28 cellular contexts compared by ENCODE assay signal in genomic region chrX:149312097-149312496, GRCh38.
"Had no signal": no experiment of that assay in that cellular context is flagged by ENCODE, and none has a peak within 500 bp of the region (broad histone marks: within the 10 kb centered on the region; RNA-seq: fewer than 3 reads in every experiment).

No MANE protein-coding gene starts in this region.

- DNase-seq: stimulated activated CD4-positive, alpha-beta T cell treated with anti-CD3 and anti-CD28 coated beads, Interleukin-2, amount 100 ng/mL, for 48 hours; stimulated activated CD4-positive, alpha-beta T cell treated with anti-CD3 and anti-CD28 coated beads, Interleukin-4, amount 100 ng/mL, for 1 hour; stimulated activated CD4-positive, alpha-beta T cell treated with anti-CD3 and anti-CD28 coated beads, Interleukin-4, amount 100 ng/mL, for 24 hours; stimulated activated CD4-positive, alpha-beta T cell treated with anti-CD3 and anti-CD28 coated beads, Interleukin-4, amount 100 ng/mL, for 4 hours; stimulated activated CD8-positive, alpha-beta memory T cell treated with anti-CD3 and anti-CD28 coated beads, Interleukin-4, amount 100 ng/mL, for 48 hours; stimulated activated naive B cell treated with anti-CD40 and anti-IgM and Interleukin-4, amounts not matched to agents 10 μg/mL and 1 μg/mL and 100 μg/mL, for 72 hours; stimulated activated naive CD4-positive, alpha-beta T cell treated with Interleukin-2 at 50 U/mL for 16 hours; stimulated activated naive CD8-positive, alpha-beta T cell treated with anti-CD3 and anti-CD28 coated beads, Interleukin-15, amount 100 ng/mL, for 72 hours; stimulated activated naive CD8-positive, alpha-beta T cell treated with anti-CD3 and anti-CD28 coated beads, Interleukin-15, Interleukin-2, amounts not matched to agents 100 U/mL and 50 U/mL, for 24 hours; stomach; substantia nigra; testis; thyroid gland; tibial artery; transverse colon; trophoblast cell; upper lobe of left lung; upper lobe of right lung; uterus had no signal

- H3K9me3 ChIP-seq: stomach, suprapubic skin, testis, thoracic aorta, thyroid gland, tibial artery, tibial nerve, transverse colon, upper lobe of left lung, upper lobe of right lung, uterus, vagina had no signal

- H3K36me3 Mint-ChIP-seq: stimulated activated effector memory CD8-positive, alpha-beta T cell treated with anti-CD3 and anti-CD28 coated beads, Interleukin-12 subunit alpha, Interleukin-12 subunit beta, amount 100 ng/mL, for 72 hours; stimulated activated memory B cell treated with anti-CD40 and anti-IgM and Interleukin-4, amounts not matched to agents 10 μg/mL and 1 μg/mL and 100 μg/mL, for 72 hours; stimulated activated naive B cell treated with anti-CD40 and anti-IgM and Interleukin-4, amounts not matched to agents 10 μg/mL and 1 μg/mL and 100 μg/mL, for 72 hours; type B pancreatic cell had no signal

- H3K27me3 ChIP-seq: stomach, suprapubic skin, testis, thyroid gland, tibial artery, tibial nerve, transverse colon, upper lobe of left lung, upper lobe of right lung, uterus, vagina had no signal

- H3K4me1 Mint-ChIP-seq: stimulated activated effector memory CD8-positive, alpha-beta T cell treated with anti-CD3 and anti-CD28 coated beads, Interleukin-12 subunit alpha, Interleukin-12 subunit beta, amount 100 ng/mL, for 72 hours; stimulated activated memory B cell treated with anti-CD40 and anti-IgM and Interleukin-4, amounts not matched to agents 10 μg/mL and 1 μg/mL and 100 μg/mL, for 72 hours; stimulated activated naive B cell treated with anti-CD40 and anti-IgM and Interleukin-4, amounts not matched to agents 10 μg/mL and 1 μg/mL and 100 μg/mL, for 72 hours; stimulated activated naive CD8-positive, alpha-beta T cell treated with anti-CD3 and anti-CD28 coated beads, Interleukin-15, amount 100 ng/mL, for 72 hours had no signal

- H3K27me3 Mint-ChIP-seq: stimulated activated naive B cell treated with anti-CD40 and anti-IgM and Interleukin-4, amounts not matched to agents 10 μg/mL and 1 μg/mL and 100 μg/mL, for 72 hours; stimulated activated naive CD8-positive, alpha-beta T cell treated with anti-CD3 and anti-CD28 coated beads, Interleukin-15, amount 100 ng/mL, for 72 hours; stimulated activated naive CD8-positive, alpha-beta T cell treated with anti-CD3 and anti-CD28 coated beads, Interleukin-15, Interleukin-2, amounts not matched to agents 100 ng/mL and 50 ng/mL, for 24 hours; type B pancreatic cell had no signal

- ATAC-seq: stimulated activated effector memory CD8-positive, alpha-beta T cell treated with anti-CD3 and anti-CD28 coated beads, Interleukin-12 subunit alpha, Interleukin-12 subunit beta, amount 100 ng/mL, for 72 hours; stimulated activated memory B cell treated with anti-CD40 and anti-IgM and Interleukin-4, amounts not matched to agents 10 μg/mL and 1 μg/mL and 100 μg/mL, for 72 hours; stimulated activated naive B cell treated with anti-CD40 and anti-IgM and Interleukin-4, amounts not matched to agents 10 μg/mL and 1 μg/mL and 100 μg/mL, for 72 hours; stimulated activated naive CD8-positive, alpha-beta T cell treated with anti-CD3 and anti-CD28 coated beads, Interleukin-15, amount 100 ng/mL, for 72 hours; stimulated activated naive CD8-positive, alpha-beta T cell treated with anti-CD3 and anti-CD28 coated beads, Interleukin-15, Interleukin-2, amounts not matched to agents 100 U/mL and 50 U/mL, for 24 hours; upper lobe of right lung had no signal

- H3K27ac ChIP-seq: stomach, suprapubic skin, testis, thoracic aorta, thyroid gland, tibial artery, tibial nerve, transverse colon, upper lobe of left lung, upper lobe of right lung, vagina had no signal

- H3K9me3 Mint-ChIP-seq: stimulated activated effector memory CD8-positive, alpha-beta T cell treated with anti-CD3 and anti-CD28 coated beads, Interleukin-12 subunit alpha, Interleukin-12 subunit beta, amount 100 ng/mL, for 72 hours; stimulated activated memory B cell treated with anti-CD40 and anti-IgM and Interleukin-4, amounts not matched to agents 10 μg/mL and 1 μg/mL and 100 μg/mL, for 72 hours; stimulated activated naive B cell treated with anti-CD40 and anti-IgM and Interleukin-4, amounts not matched to agents 10 μg/mL and 1 μg/mL and 100 μg/mL, for 72 hours; stimulated activated naive CD8-positive, alpha-beta T cell treated with anti-CD3 and anti-CD28 coated beads, Interleukin-15, amount 100 ng/mL, for 72 hours; stimulated activated naive CD8-positive, alpha-beta T cell treated with anti-CD3 and anti-CD28 coated beads, Interleukin-15, Interleukin-2, amounts not matched to agents 100 ng/mL and 50 ng/mL, for 24 hours; type B pancreatic cell had no signal

- H3K27ac Mint-ChIP-seq: stimulated activated effector memory CD8-positive, alpha-beta T cell treated with anti-CD3 and anti-CD28 coated beads, Interleukin-12 subunit alpha, Interleukin-12 subunit beta, amount 100 ng/mL, for 72 hours; stimulated activated memory B cell treated with anti-CD40 and anti-IgM and Interleukin-4, amounts not matched to agents 10 μg/mL and 1 μg/mL and 100 μg/mL, for 72 hours; stimulated activated naive B cell treated with anti-CD40 and anti-IgM and Interleukin-4, amounts not matched to agents 10 μg/mL and 1 μg/mL and 100 μg/mL, for 72 hours; stimulated activated naive CD8-positive, alpha-beta T cell treated with anti-CD3 and anti-CD28 coated beads, Interleukin-15, amount 100 ng/mL, for 72 hours; stimulated activated naive CD8-positive, alpha-beta T cell treated with anti-CD3 and anti-CD28 coated beads, Interleukin-15, Interleukin-2, amounts not matched to agents 100 ng/mL and 50 ng/mL, for 24 hours had no signal

- H3K4me3 Mint-ChIP-seq: stimulated activated effector memory CD8-positive, alpha-beta T cell treated with anti-CD3 and anti-CD28 coated beads, Interleukin-12 subunit alpha, Interleukin-12 subunit beta, amount 100 ng/mL, for 72 hours; stimulated activated memory B cell treated with anti-CD40 and anti-IgM and Interleukin-4, amounts not matched to agents 10 μg/mL and 1 μg/mL and 100 μg/mL, for 72 hours; stimulated activated naive B cell treated with anti-CD40 and anti-IgM and Interleukin-4, amounts not matched to agents 10 μg/mL and 1 μg/mL and 100 μg/mL, for 72 hours; stimulated activated naive CD8-positive, alpha-beta T cell treated with anti-CD3 and anti-CD28 coated beads, Interleukin-15, amount 100 ng/mL, for 72 hours; stimulated activated naive CD8-positive, alpha-beta T cell treated with anti-CD3 and anti-CD28 coated beads, Interleukin-15, Interleukin-2, amounts not matched to agents 100 ng/mL and 50 ng/mL, for 24 hours; type B pancreatic cell had no signal

- FAIRE-seq: urothelium cell line had no signal

- H3K4me3 ChIP-seq: stomach, suprapubic skin, testis, thoracic aorta, thyroid gland, tibial artery, tibial nerve, transverse colon, upper lobe of left lung, upper lobe of right lung, uterus, vagina had no signal

- H3K4me1 ChIP-seq: stomach, suprapubic skin, testis, transverse colon, upper lobe of left lung, upper lobe of right lung, uterus had no signal

- H3K36me3 ChIP-seq: stomach, suprapubic skin, thoracic aorta, thyroid gland, tibial artery, tibial nerve, transverse colon, upper lobe of left lung, upper lobe of right lung, uterus, vagina had no signal
